Comparison of ENCODE assay signal across 1 cellular context in the genomic region with DNA sequence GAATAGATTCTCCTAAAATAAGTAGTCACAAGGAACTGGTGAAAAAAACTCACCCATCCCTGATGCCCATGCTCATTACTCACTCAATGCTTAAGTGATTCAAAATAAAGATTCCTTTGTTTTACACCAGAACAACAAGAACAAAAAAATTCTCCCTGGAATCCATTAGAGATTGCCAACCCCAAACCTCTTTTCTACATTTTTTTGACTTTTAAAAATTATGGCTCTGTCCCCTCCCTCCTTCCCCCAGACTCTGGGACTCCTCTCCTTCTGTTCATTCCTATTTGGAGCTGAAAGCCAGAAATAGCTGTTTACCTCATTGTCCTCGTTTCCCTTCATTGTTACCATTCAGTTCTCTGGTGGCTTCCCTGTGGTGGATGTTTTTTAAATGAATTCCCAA.
TF ChIP-seq lines count a peak whose summit lies in the region.

No MANE protein-coding gene starts in this region.

TF ChIP-seq in GM23338, 12 proteins besides CTCF, POLR2A, EP300 and RAD21 (continued from another document):
- TF ChIP-seq ZNF114 (CRISPR knock-in tag; IDR thresholded peaks at IDR 0.05) = no peak
- TF ChIP-seq EZH2 (IDR thresholded peaks at IDR 0.05; ENCODE audit: low read depth, unreplicated experiment) = no peak
- TF ChIP-seq, protein P1, sequence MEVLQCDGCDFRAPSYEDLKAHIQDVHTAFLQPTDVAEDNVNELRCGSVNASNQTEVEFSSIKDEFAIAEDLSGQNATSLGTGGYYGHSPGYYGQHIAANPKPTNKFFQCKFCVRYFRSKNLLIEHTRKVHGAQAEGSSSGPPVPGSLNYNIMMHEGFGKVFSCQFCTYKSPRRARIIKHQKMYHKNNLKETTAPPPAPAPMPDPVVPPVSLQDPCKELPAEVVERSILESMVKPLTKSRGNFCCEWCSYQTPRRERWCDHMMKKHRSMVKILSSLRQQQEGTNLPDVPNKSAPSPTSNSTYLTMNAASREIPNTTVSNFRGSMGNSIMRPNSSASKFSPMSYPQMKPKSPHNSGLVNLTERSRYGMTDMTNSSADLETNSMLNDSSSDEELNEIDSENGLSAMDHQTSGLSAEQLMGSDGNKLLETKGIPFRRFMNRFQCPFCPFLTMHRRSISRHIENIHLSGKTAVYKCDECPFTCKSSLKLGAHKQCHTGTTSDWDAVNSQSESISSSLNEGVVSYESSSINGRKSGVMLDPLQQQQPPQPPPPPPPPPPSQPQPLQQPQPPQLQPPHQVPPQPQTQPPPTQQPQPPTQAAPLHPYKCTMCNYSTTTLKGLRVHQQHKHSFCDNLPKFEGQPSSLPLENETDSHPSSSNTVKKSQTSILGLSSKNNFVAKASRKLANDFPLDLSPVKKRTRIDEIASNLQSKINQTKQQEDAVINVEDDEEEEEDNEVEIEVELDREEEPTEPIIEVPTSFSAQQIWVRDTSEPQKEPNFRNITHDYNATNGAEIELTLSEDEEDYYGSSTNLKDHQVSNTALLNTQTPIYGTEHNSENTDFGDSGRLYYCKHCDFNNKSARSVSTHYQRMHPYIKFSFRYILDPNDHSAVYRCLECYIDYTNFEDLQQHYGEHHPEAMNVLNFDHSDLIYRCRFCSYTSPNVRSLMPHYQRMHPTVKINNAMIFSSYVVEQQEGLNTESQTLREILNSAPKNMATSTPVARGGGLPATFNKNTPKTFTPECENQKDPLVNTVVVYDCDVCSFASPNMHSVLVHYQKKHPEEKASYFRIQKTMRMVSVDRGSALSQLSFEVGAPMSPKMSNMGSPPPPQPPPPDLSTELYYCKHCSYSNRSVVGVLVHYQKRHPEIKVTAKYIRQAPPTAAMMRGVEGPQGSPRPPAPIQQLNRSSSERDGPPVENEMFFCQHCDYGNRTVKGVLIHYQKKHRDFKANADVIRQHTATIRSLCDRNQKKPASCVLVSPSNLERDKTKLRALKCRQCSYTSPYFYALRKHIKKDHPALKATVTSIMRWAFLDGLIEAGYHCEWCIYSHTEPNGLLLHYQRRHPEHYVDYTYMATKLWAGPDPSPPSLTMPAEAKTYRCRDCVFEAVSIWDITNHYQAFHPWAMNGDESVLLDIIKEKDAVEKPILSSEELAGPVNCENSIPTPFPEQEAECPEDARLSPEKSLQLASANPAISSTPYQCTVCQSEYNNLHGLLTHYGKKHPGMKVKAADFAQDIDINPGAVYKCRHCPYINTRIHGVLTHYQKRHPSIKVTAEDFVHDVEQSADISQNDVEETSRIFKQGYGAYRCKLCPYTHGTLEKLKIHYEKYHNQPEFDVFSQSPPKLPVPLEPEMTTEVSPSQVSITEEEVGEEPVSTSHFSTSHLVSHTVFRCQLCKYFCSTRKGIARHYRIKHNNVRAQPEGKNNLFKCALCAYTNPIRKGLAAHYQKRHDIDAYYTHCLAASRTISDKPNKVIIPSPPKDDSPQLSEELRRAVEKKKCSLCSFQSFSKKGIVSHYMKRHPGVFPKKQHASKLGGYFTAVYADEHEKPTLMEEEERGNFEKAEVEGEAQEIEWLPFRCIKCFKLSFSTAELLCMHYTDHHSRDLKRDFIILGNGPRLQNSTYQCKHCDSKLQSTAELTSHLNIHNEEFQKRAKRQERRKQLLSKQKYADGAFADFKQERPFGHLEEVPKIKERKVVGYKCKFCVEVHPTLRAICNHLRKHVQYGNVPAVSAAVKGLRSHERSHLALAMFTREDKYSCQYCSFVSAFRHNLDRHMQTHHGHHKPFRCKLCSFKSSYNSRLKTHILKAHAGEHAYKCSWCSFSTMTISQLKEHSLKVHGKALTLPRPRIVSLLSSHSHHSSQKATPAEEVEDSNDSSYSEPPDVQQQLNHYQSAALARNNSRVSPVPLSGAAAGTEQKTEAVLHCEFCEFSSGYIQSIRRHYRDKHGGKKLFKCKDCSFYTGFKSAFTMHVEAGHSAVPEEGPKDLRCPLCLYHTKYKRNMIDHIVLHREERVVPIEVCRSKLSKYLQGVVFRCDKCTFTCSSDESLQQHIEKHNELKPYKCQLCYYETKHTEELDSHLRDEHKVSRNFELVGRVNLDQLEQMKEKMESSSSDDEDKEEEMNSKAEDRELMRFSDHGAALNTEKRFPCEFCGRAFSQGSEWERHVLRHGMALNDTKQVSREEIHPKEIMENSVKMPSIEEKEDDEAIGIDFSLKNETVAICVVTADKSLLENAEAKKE (CRISPR knock-in tag; IDR thresholded peaks at IDR 0.05) = no peak
- TF ChIP-seq, protein P2, sequence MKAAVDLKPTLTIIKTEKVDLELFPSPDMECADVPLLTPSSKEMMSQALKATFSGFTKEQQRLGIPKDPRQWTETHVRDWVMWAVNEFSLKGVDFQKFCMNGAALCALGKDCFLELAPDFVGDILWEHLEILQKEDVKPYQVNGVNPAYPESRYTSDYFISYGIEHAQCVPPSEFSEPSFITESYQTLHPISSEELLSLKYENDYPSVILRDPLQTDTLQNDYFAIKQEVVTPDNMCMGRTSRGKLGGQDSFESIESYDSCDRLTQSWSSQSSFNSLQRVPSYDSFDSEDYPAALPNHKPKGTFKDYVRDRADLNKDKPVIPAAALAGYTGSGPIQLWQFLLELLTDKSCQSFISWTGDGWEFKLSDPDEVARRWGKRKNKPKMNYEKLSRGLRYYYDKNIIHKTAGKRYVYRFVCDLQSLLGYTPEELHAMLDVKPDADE (IDR thresholded peaks at IDR 0.05) = no peak
- TF ChIP-seq NANOG (IDR thresholded peaks at IDR 0.05; ENCODE audit: borderline replicate concordance) = no peak
TF ChIP-seq in GM23338: peak in this region for 0.
